Comparison of ENCODE assay signal across 26 cellular contexts in the genomic region with DNA sequence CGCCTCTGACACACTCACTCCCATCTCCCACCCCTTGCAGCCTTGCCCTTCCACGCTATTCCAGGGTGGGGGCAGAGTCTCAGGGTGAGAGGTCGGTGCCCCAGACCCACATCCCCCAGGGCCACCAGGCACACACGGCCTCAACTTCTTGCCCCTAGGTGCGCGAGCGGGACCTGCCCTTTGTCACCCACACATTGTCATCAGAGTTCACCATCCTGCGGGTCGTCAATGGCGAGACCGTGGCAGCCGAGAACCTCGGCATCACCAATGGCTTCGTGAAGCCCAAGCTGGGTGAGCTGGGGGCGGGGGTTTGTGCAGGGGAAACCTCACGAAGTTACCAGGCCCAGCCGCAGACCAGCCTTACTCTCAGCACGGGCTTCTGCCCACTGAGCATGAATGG. TPM values are rescaled to one million over a fixed set of nuclear protein-coding genes. Genes with fewer than 3 reads are reported as not detected.
DNase-seq lines count a peak whose midpoint lies in the region; ATAC-seq, FAIRE-seq and TF ChIP-seq lines count a peak whose summit lies in the region.
"Had no signal": no experiment of that assay in that cellular context is flagged by ENCODE, and none has a peak within 500 bp of the region (broad histone marks: within the 10 kb centered on the region; RNA-seq: fewer than 3 reads in every experiment).

No MANE protein-coding gene starts in this region.

- peak; percentile 5 for ATAC-seq in upper lobe of right lung
- ATAC-seq: GM12878 had no signal

- no peak for TF ChIP-seq POLR2A in spleen (IDR thresholded peaks at IDR 0.05)

- H3K4me1 ChIP-seq in osteoblast (ENCODE audit: insufficient read depth, low read length) (no peaks in the 10 kb centered on the region), upper lobe of right lung (no peaks in the 10 kb centered on the region), spleen (no peaks in the 10 kb centered on the region)
- H3K4me1 ChIP-seq: BE2C, BLaER1 had no signal

- TF ChIP-seq CTCF in bronchial epithelial cell (IDR thresholded peaks at IDR 0.05; ENCODE audit: insufficient read depth, low read length, severe bottlenecking) (no peak), osteoblast (IDR thresholded peaks at IDR 0.05; ENCODE audit: extremely low read depth, low read depth, low read length) (no peak), upper lobe of right lung (IDR thresholded peaks at IDR 0.05) (no peak), spleen (IDR thresholded peaks at IDR 0.05 in 8 of 11, conservative IDR thresholded peaks at IDR 0.05 in 3 of 11) (no peak)

- no peaks in the 10 kb centered on the region for H3K9me3 ChIP-seq in osteoblast (ENCODE audit: low read depth, low read length)
- H3K9me3 ChIP-seq in upper lobe of right lung, result no peaks in the 10 kb centered on the region
- H3K9me3 ChIP-seq in spleen, result no peaks in the 10 kb centered on the region
- H3K9me3 ChIP-seq: BE2C, BLaER1 had no signal

- no peaks in the 10 kb centered on the region for H3K79me2 ChIP-seq in osteoblast (ENCODE audit: insufficient read depth, low read length)

- 90 to 95% (median 94%) methylated on average over 16 to 18 of the region's 18 CpGs for WGBS in spleen, 5 donors

- no peak overlapping the region for H3K4me3 ChIP-seq in bronchial epithelial cell (ENCODE audit: low read depth, low read length)
- H3K4me3 ChIP-seq in osteoblast (ENCODE audit: insufficient read depth, low read length), result no peak overlapping the region
- no peak overlapping the region for H3K4me3 ChIP-seq in upper lobe of right lung
- H3K4me3 ChIP-seq in spleen, result no peak overlapping the region
- H3K4me3 ChIP-seq: BLaER1, GM12878 had no signal

- H3K36me3 ChIP-seq in bronchial epithelial cell (ENCODE audit: control insufficient read depth, insufficient read depth, low read length) (no peaks in the 10 kb centered on the region), osteoblast (ENCODE audit: insufficient read depth, low read length) (no peaks in the 10 kb centered on the region), upper lobe of right lung (no peaks in the 10 kb centered on the region), spleen (peaks cover 0 to 48% (median 0%) of the 10 kb centered on the region in 6 donors)
- H3K36me3 ChIP-seq: BE2C had no signal

- intact Hi-C loops in upper lobe of right lung (cut with DNase I) (no loop called here), spleen (cut with DNase I; ENCODE audit: low total_unique reads) (no loop called here)

- H3K27me3 ChIP-seq in bronchial epithelial cell (ENCODE audit: control insufficient read depth, insufficient read depth, low read length) (no peaks in the 10 kb centered on the region), osteoblast (ENCODE audit: insufficient read depth, low read length) (no peaks in the 10 kb centered on the region), upper lobe of right lung (no peaks in the 10 kb centered on the region), spleen (replicated peaks in 1 of 7) (no peaks in the 10 kb centered on the region)
- H3K27me3 ChIP-seq: BE2C, BLaER1 had no signal

- no peak overlapping the region for H3K4me2 ChIP-seq in osteoblast (ENCODE audit: insufficient read depth, low read length)
- H3K4me2 ChIP-seq: BLaER1 had no signal

- no peaks in the 10 kb centered on the region for H4K20me1 ChIP-seq in osteoblast (ENCODE audit: insufficient read depth, low read length)
- H4K20me1 ChIP-seq: BLaER1 had no signal

- H2AFZ ChIP-seq in osteoblast (ENCODE audit: low read length), result no peak overlapping the region

- peak; percentile 47 for FAIRE-seq in bronchial epithelial cell (lab: Jason Lieb, UNC)
- FAIRE-seq: A204.1, GM12878, GM12892, GM18507 had no signal

- no peak overlapping the region for H3K27ac ChIP-seq in osteoblast (ENCODE audit: low read depth, low read length)
- no peak overlapping the region for H3K27ac ChIP-seq in upper lobe of right lung
- no peak overlapping the region for H3K27ac ChIP-seq in spleen
- H3K27ac ChIP-seq: BLaER1 had no signal

- no peak for DNase-seq in bronchial epithelial cell (ENCODE audit: low read depth)
- peak; percentile 22 for DNase-seq in osteoblast (ENCODE audit: insufficient read length, low spot score, missing footprints)
- DNase-seq in upper lobe of right lung, result no peak
- no peak for DNase-seq in spleen
- no peak for DNase-seq in NCI-H510A treated with DMSO at 0.1 percent for 48 hours (lab: John Stamatoyannopoulos, UW)
- no peak for DNase-seq in superior temporal gyrus (ENCODE audit: extremely low spot score)
- DNase-seq: 8988T; ACHN; BE2C; C1 segment of cervical spinal cord; CD4-positive, alpha-beta memory T cell; CD4-positive, CD25-positive, alpha-beta regulatory T cell; CD8-positive, alpha-beta memory T cell; COR-L47; DMS 273 treated with DMSO at 0.1 percent for 48 hours; DMS153; DMS53; DMS79; DND-41; EL; GDM1 had no signal

RNA-seq across cellular contexts. Expression of a gene that starts 53.3 kb away (rescaled TPM):
- total RNA-seq in bronchial epithelial cell, result 1.6 and 2.9 TPM in 2 replicates
- 17.0 and 24.8 TPM in 2 replicates for total RNA-seq in osteoblast
- 11.9 TPM for total RNA-seq in upper lobe of right lung
- total RNA-seq in spleen, result 1 to 10 TPM; 2.8 to 9.8 (median 6.0) TPM
- polyA plus RNA-seq in spleen, result under 1 TPM; 0.11 to 0.99 (median 0.24) TPM

RNA-seq across cellular contexts. Expression of a gene that starts 55.8 kb away (rescaled TPM):
- total RNA-seq in bronchial epithelial cell (42.9 and 60.2 TPM in 2 replicates), osteoblast (42.7 and 46.0 TPM in 2 replicates), upper lobe of right lung (33.1 TPM), spleen (10 to 100 TPM; 30.4 to 38.0 (median 32.7) TPM)
- 10 to 100 TPM; 18.7 to 34.4 (median 28.4) TPM for polyA plus RNA-seq in spleen
